Comparison of ENCODE assay signal across 8 cellular contexts in the genomic region with DNA sequence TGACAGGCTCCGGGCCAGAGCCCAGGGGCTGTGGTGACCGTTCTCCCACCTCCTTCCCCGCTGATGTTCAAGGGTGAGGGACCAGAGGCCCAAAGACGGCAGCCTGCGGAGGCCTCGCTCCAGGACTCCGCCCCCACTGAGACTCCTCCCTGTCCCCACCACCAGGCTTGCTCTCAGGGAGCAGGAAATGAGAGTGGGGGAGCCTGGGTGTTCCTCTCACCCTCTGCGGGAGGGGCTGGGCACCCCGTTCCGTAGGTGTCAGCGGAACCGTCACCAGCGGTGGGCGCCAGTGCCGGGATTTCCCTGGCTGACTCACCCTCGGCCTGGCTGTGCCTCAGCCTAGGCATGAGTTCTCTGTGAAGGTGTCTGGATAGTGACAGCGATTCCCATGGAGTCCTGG. TPM values are rescaled to one million over a fixed set of nuclear protein-coding genes. Genes with fewer than 3 reads are reported as not detected.
DNase-seq lines count a peak whose midpoint lies in the region; ATAC-seq lines count a peak whose summit lies in the region.

No MANE protein-coding gene starts in this region.

- peak overlapping the region; percentile 88 to 97 (median 94) for H3K27ac Mint-ChIP-seq in CD4-positive, alpha-beta memory T cell
- H3K27ac Mint-ChIP-seq in T-helper 2 cell treated with Interferon-gamma antibody and Interleukin-4, amounts not matched to agents 5 μg/mL and 100 μg/mL, for 36 hours, result peak overlapping the region; percentile 67

- CTCF ChIA-PET in CD4-positive, alpha-beta memory T cell (lab: Charles Lee; ENCODE audit: partially characterized antibody), result interaction anchor here (1.1 to 3.2 kb wide), 4 partner anchors 11 to 38 kb away, joined by 3 to 14 read pairs (median 4); no protein-coding TSS in a partner anchor

- DNase-seq in CD4-positive, alpha-beta memory T cell, result peak; percentile 89 to 98 (median 92)
- DNase-seq in T-helper 2 cell treated with Interferon-gamma antibody and Interleukin-4, amounts not matched to agents 5 μg/mL and 100 μg/mL, for 36 hours (ENCODE audit: low spot score), result peak; percentile 94
- DNase-seq in iPS-NIHi7 (ENCODE audit: extremely low spot score), result peak; percentile 66
- DNase-seq in stimulated activated CD4-positive, alpha-beta T cell treated with anti-CD3 and anti-CD28 coated beads, Interleukin-1b, Interleukin-23, amount 100 ng/mL, for 1 hour (ENCODE audit: low read depth in 2 of 2), result peak; percentile 84 to 85
- DNase-seq in HuH-7 (ENCODE audit: low spot score), result no peak
- no peak for DNase-seq in NCI-H2196 treated with DMSO at 0.1 percent for 48 hours (lab: John Stamatoyannopoulos, UW; ENCODE audit: unreplicated experiment)

- H3K27me3 Mint-ChIP-seq in CD4-positive, alpha-beta memory T cell, result no peaks in the 10 kb centered on the region
- no peaks in the 10 kb centered on the region for H3K27me3 Mint-ChIP-seq in T-helper 2 cell treated with Interferon-gamma antibody and Interleukin-4, amounts not matched to agents 5 μg/mL and 100 μg/mL, for 36 hours (ENCODE audit: low read depth)

- no peaks in the 10 kb centered on the region for H3K9me3 Mint-ChIP-seq in CD4-positive, alpha-beta memory T cell
- no peaks in the 10 kb centered on the region for H3K9me3 Mint-ChIP-seq in T-helper 2 cell treated with Interferon-gamma antibody and Interleukin-4, amounts not matched to agents 5 μg/mL and 100 μg/mL, for 36 hours

- H3K27ac ChIP-seq in CD4-positive, alpha-beta memory T cell (ENCODE audit: low read depth, low read length), result peak overlapping the region; percentile 55
- H3K27ac ChIP-seq in angular gyrus (ENCODE audit: low read depth, low read length), result peak overlapping the region; percentile 78

- H3K4me1 ChIP-seq in CD4-positive, alpha-beta memory T cell (ENCODE audit: insufficient read depth, low read length), result peaks cover 34% of the 10 kb centered on the region

- H3K4me1 Mint-ChIP-seq in CD4-positive, alpha-beta memory T cell, result peaks cover 12 to 29% (median 22%) of the 10 kb centered on the region in 4 donors
- peaks cover 17% of the 10 kb centered on the region for H3K4me1 Mint-ChIP-seq in T-helper 2 cell treated with Interferon-gamma antibody and Interleukin-4, amounts not matched to agents 5 μg/mL and 100 μg/mL, for 36 hours (ENCODE audit: low read depth)

- H3K36me3 Mint-ChIP-seq in CD4-positive, alpha-beta memory T cell, result no peaks in the 10 kb centered on the region
- no peaks in the 10 kb centered on the region for H3K36me3 Mint-ChIP-seq in T-helper 2 cell treated with Interferon-gamma antibody and Interleukin-4, amounts not matched to agents 5 μg/mL and 100 μg/mL, for 36 hours (ENCODE audit: low read depth)

- ATAC-seq in HG02610 (IDR thresholded peaks at IDR 0.05; ENCODE audit: unreplicated experiment), result peak; percentile 63

- POLR2A ChIA-PET in CD4-positive, alpha-beta memory T cell (lab: Charles Lee; ENCODE audit: partially characterized antibody), result interaction anchor here (0.9 to 1.9 kb wide), 2 partner anchors 12 to 114 kb away, joined by 3 to 5 read pairs; no protein-coding TSS in a partner anchor

- no peaks in the 10 kb centered on the region for H3K27me3 ChIP-seq in CD4-positive, alpha-beta memory T cell (ENCODE audit: insufficient read depth, low read length)

- no peaks in the 10 kb centered on the region for H3K36me3 ChIP-seq in CD4-positive, alpha-beta memory T cell (ENCODE audit: insufficient read depth, low read length)

- H3K4me3 Mint-ChIP-seq in CD4-positive, alpha-beta memory T cell, result peak overlapping the region; percentile 61 to 83 (median 76)
- peak overlapping the region; percentile 70 for H3K4me3 Mint-ChIP-seq in T-helper 2 cell treated with Interferon-gamma antibody and Interleukin-4, amounts not matched to agents 5 μg/mL and 100 μg/mL, for 36 hours

- peak overlapping the region in 1 of 2 donors; percentile 40 for H3K4me3 ChIP-seq in CD4-positive, alpha-beta memory T cell (ENCODE audit: low read length in 2 of 2)

- intact Hi-C loops in CD4-positive, alpha-beta memory T cell (cut with micrococcal nuclease), result loop anchor here (1.0 to 5.0 kb wide), 2 partner anchors 12 to 36 kb away; no protein-coding TSS in a partner anchor

- no peaks in the 10 kb centered on the region for H3K9me3 ChIP-seq in CD4-positive, alpha-beta memory T cell (ENCODE audit: control insufficient read depth in 1 of 2, low read length in 2 of 2)

RNA-seq across cellular contexts. Expression of a gene that starts 15.7 kb away (rescaled TPM):
- under 1 TPM; 0.30 to 0.44 TPM for total RNA-seq in CD4-positive, alpha-beta memory T cell
- under 1 TPM in 1 of 2 donors, not detected in 1; 0.52 TPM for polyA plus RNA-seq in CD4-positive, alpha-beta memory T cell

RNA-seq across cellular contexts. Expression of a gene that starts 56.5 kb away (rescaled TPM):
- total RNA-seq in CD4-positive, alpha-beta memory T cell, result 1 to 10 TPM in 1 of 2 experiments, under 1 TPM in 1; 0.94 to 1.6 TPM
- polyA plus RNA-seq in CD4-positive, alpha-beta memory T cell, result under 1 TPM; 0.44 to 0.83 TPM

Comparison
In these comparisons a context has a peak if more than half of its experiments do, and no peak if none do; other contexts are left out.
1. DNase-seq: peak in CD4-positive, alpha-beta memory T cell (5 of 5), T-helper 2 cell treated with Interferon-gamma antibody and Interleukin-4, amounts not matched to agents 5 μg/mL and 100 μg/mL, for 36 hours (single experiment), iPS-NIHi7 (single experiment) and stimulated activated CD4-positive, alpha-beta T cell treated with anti-CD3 and anti-CD28 coated beads, Interleukin-1b, Interleukin-23, amount 100 ng/mL, for 1 hour (2 of 2); none in HuH-7 (single experiment) and NCI-H2196 treated with DMSO at 0.1 percent for 48 hours (single experiment).